In the genomic region with DNA sequence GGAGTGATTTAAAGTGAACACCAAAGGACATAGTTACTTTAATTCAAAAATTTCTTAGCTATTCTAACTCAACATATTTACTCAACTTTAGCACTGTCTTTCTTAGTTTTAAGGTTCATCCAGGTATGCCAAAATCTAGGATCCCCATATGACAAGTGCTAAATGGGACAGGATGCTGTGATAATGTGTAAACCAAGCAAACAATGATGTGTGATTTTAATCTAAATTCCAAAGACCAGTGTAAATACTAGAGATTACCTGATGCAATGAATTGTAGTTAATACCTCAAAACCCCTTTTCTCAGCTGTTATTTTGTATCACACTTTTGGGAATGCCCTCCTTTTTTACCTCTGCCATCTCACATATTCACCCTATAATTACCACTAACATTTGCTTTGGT, we compare ENCODE assay signal across 24 cellular contexts.
"Had no signal": no experiment of that assay in that cellular context is flagged by ENCODE, and none has a peak within 500 bp of the region (broad histone marks: within the 10 kb centered on the region; RNA-seq: fewer than 3 reads in every experiment).

No MANE protein-coding gene starts in this region.

- H3K36me3 ChIP-seq: colonic mucosa, esophagus muscularis mucosa, esophagus squamous epithelium, gastrocnemius medialis, gastroesophageal sphincter, heart left ventricle, heart right ventricle had no signal

- H3K9me3 Mint-ChIP-seq: dendritic cell treated with granulocyte-macrophage colony-stimulating factor and Interleukin-4, amounts not matched to agents 40 ng/mL and 50 ng/mL, for 4 days; effector memory CD8-positive, alpha-beta T cell had no signal

- H3K27me3 ChIP-seq: colonic mucosa, esophagus muscularis mucosa, esophagus squamous epithelium, foreskin keratinocyte, gastrocnemius medialis, gastroesophageal sphincter, heart left ventricle, heart right ventricle had no signal

- DNase-seq: colonic mucosa; cortex of kidney; dermis blood vessel endothelial cell; dorsolateral prefrontal cortex; effector CD4-positive, alpha-beta T cell; effector CD8-positive, alpha-beta T cell; effector memory CD4-positive, alpha-beta T cell; effector memory CD8-positive, alpha-beta T cell; erythroblast; esophagus squamous epithelium; foreskin fibroblast; foreskin keratinocyte; foreskin melanocyte; gastrocnemius medialis; glutamatergic neuron; head of caudate nucleus; heart left ventricle; heart right ventricle had no signal

- H3K4me3 ChIP-seq: colonic mucosa, coronary artery, dorsolateral prefrontal cortex, esophagus muscularis mucosa, esophagus squamous epithelium, gastrocnemius medialis, gastroesophageal sphincter, heart left ventricle, heart right ventricle had no signal

- H3K27me3 Mint-ChIP-seq: dendritic cell treated with granulocyte-macrophage colony-stimulating factor and Interleukin-4, amounts not matched to agents 40 ng/mL and 50 ng/mL, for 4 days had no signal

- H3K4me3 Mint-ChIP-seq: dendritic cell treated with granulocyte-macrophage colony-stimulating factor and Interleukin-4, amounts not matched to agents 40 ng/mL and 50 ng/mL, for 4 days; effector memory CD8-positive, alpha-beta T cell had no signal

- H3K4me1 ChIP-seq: colonic mucosa, foreskin keratinocyte, gastrocnemius medialis had no signal

- H3K27ac ChIP-seq: colonic mucosa, coronary artery, dorsolateral prefrontal cortex, epithelial cell of prostate, esophagus muscularis mucosa, esophagus squamous epithelium, foreskin keratinocyte, gastrocnemius medialis, gastroesophageal sphincter, heart left ventricle, heart right ventricle had no signal

- H3K27ac Mint-ChIP-seq: dendritic cell treated with granulocyte-macrophage colony-stimulating factor and Interleukin-4, amounts not matched to agents 40 ng/mL and 50 ng/mL, for 4 days; effector memory CD8-positive, alpha-beta T cell had no signal

- H3K9me3 ChIP-seq: colonic mucosa, esophagus muscularis mucosa, esophagus squamous epithelium, gastrocnemius medialis, gastroesophageal sphincter, heart left ventricle, heart right ventricle had no signal

- ATAC-seq: effector memory CD8-positive, alpha-beta T cell; esophagus mucosa; foreskin keratinocyte; gastrocnemius medialis; gastroesophageal sphincter; heart left ventricle; heart right ventricle had no signal
